In the genomic region with DNA sequence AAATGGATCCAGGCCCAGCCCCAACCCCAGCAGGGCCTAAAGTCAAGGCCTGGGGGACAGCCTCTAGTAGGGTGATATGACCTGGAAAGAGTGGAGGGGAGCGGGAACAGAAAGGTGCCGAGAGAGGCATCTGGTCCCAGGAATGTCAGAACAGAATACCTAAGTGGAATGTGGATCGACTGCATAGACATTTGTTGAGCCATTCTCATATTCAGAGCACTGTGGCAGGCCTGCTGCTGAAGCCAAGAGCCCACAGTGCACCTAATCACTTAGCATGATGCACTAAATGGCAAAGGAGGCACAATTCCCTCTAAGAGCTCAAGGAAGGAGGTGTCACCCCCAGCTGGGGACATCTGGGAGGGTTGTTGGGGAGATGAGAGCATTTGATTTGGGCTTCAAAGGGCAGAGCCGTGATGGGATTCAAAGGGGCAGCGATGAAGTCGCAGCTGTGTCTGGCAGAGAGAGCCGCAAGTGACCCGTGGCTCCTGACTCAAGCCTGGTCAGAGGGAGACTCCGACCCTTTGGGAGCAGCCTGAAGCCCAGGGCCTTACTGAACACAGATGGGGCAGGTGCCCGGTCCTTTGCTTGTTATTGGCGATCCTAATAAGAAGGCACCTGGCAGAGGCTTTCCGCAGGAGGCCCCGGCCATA, we compare ENCODE assay signal across 1 cellular context.
TF ChIP-seq lines count a peak whose summit lies in the region.

No MANE protein-coding gene starts in this region.

TF ChIP-seq in GM23338, 12 proteins besides CTCF, POLR2A, EP300 and RAD21 (continued from another document):
- TF ChIP-seq JUNB (IDR thresholded peaks at IDR 0.05; ENCODE audit: unreplicated experiment) (no peak), ZNF114 (CRISPR knock-in tag; IDR thresholded peaks at IDR 0.05) (no peak), STAT1 (IDR thresholded peaks at IDR 0.05; ENCODE audit: unreplicated experiment) (no peak), NANOG (IDR thresholded peaks at IDR 0.05; ENCODE audit: borderline replicate concordance) (no peak), POLR2AphosphoS5 (IDR thresholded peaks at IDR 0.05; ENCODE audit: low read depth) (no peak), ZNF331 (CRISPR knock-in tag; IDR thresholded peaks at IDR 0.05; ENCODE audit: low read depth) (no peak)
- TF ChIP-seq, protein P1, sequence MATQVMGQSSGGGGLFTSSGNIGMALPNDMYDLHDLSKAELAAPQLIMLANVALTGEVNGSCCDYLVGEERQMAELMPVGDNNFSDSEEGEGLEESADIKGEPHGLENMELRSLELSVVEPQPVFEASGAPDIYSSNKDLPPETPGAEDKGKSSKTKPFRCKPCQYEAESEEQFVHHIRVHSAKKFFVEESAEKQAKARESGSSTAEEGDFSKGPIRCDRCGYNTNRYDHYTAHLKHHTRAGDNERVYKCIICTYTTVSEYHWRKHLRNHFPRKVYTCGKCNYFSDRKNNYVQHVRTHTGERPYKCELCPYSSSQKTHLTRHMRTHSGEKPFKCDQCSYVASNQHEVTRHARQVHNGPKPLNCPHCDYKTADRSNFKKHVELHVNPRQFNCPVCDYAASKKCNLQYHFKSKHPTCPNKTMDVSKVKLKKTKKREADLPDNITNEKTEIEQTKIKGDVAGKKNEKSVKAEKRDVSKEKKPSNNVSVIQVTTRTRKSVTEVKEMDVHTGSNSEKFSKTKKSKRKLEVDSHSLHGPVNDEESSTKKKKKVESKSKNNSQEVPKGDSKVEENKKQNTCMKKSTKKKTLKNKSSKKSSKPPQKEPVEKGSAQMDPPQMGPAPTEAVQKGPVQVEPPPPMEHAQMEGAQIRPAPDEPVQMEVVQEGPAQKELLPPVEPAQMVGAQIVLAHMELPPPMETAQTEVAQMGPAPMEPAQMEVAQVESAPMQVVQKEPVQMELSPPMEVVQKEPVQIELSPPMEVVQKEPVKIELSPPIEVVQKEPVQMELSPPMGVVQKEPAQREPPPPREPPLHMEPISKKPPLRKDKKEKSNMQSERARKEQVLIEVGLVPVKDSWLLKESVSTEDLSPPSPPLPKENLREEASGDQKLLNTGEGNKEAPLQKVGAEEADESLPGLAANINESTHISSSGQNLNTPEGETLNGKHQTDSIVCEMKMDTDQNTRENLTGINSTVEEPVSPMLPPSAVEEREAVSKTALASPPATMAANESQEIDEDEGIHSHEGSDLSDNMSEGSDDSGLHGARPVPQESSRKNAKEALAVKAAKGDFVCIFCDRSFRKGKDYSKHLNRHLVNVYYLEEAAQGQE (IDR thresholded peaks at IDR 0.05; ENCODE audit: unreplicated experiment): no peak
- TF ChIP-seq, protein P2, sequence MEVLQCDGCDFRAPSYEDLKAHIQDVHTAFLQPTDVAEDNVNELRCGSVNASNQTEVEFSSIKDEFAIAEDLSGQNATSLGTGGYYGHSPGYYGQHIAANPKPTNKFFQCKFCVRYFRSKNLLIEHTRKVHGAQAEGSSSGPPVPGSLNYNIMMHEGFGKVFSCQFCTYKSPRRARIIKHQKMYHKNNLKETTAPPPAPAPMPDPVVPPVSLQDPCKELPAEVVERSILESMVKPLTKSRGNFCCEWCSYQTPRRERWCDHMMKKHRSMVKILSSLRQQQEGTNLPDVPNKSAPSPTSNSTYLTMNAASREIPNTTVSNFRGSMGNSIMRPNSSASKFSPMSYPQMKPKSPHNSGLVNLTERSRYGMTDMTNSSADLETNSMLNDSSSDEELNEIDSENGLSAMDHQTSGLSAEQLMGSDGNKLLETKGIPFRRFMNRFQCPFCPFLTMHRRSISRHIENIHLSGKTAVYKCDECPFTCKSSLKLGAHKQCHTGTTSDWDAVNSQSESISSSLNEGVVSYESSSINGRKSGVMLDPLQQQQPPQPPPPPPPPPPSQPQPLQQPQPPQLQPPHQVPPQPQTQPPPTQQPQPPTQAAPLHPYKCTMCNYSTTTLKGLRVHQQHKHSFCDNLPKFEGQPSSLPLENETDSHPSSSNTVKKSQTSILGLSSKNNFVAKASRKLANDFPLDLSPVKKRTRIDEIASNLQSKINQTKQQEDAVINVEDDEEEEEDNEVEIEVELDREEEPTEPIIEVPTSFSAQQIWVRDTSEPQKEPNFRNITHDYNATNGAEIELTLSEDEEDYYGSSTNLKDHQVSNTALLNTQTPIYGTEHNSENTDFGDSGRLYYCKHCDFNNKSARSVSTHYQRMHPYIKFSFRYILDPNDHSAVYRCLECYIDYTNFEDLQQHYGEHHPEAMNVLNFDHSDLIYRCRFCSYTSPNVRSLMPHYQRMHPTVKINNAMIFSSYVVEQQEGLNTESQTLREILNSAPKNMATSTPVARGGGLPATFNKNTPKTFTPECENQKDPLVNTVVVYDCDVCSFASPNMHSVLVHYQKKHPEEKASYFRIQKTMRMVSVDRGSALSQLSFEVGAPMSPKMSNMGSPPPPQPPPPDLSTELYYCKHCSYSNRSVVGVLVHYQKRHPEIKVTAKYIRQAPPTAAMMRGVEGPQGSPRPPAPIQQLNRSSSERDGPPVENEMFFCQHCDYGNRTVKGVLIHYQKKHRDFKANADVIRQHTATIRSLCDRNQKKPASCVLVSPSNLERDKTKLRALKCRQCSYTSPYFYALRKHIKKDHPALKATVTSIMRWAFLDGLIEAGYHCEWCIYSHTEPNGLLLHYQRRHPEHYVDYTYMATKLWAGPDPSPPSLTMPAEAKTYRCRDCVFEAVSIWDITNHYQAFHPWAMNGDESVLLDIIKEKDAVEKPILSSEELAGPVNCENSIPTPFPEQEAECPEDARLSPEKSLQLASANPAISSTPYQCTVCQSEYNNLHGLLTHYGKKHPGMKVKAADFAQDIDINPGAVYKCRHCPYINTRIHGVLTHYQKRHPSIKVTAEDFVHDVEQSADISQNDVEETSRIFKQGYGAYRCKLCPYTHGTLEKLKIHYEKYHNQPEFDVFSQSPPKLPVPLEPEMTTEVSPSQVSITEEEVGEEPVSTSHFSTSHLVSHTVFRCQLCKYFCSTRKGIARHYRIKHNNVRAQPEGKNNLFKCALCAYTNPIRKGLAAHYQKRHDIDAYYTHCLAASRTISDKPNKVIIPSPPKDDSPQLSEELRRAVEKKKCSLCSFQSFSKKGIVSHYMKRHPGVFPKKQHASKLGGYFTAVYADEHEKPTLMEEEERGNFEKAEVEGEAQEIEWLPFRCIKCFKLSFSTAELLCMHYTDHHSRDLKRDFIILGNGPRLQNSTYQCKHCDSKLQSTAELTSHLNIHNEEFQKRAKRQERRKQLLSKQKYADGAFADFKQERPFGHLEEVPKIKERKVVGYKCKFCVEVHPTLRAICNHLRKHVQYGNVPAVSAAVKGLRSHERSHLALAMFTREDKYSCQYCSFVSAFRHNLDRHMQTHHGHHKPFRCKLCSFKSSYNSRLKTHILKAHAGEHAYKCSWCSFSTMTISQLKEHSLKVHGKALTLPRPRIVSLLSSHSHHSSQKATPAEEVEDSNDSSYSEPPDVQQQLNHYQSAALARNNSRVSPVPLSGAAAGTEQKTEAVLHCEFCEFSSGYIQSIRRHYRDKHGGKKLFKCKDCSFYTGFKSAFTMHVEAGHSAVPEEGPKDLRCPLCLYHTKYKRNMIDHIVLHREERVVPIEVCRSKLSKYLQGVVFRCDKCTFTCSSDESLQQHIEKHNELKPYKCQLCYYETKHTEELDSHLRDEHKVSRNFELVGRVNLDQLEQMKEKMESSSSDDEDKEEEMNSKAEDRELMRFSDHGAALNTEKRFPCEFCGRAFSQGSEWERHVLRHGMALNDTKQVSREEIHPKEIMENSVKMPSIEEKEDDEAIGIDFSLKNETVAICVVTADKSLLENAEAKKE (CRISPR knock-in tag; IDR thresholded peaks at IDR 0.05): no peak
